Comparison of ENCODE assay signal across 7 cellular contexts in the genomic region with DNA sequence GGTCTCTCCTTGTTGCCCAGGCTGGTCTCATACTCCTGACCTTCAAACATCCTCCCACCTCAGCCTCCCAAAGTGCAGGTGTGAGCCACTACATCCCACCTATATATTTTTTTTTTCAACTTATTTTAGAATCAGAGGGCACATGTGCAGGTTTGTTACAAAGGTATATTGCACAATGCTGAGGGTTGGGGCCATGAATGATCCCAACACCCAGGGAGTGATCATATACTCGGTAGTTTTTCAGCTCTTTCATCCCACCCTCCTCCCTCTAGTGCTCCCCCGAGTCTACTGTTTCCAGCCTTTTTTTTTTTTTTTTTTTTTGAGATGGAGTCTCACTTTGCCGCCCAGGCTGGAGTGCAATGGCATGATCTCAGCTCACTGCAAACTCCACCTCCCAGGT. TPM values are rescaled to one million over a fixed set of nuclear protein-coding genes. Genes with fewer than 3 reads are reported as not detected.
"Had no signal": no experiment of that assay in that cellular context is flagged by ENCODE, and none has a peak within 500 bp of the region (broad histone marks: within the 10 kb centered on the region; RNA-seq: fewer than 3 reads in every experiment).

No MANE protein-coding gene starts in this region.

- DNase-seq: IMR-90, KBM-7, KG1 had no signal

- FAIRE-seq: HTR-8/SVneo had no signal

- H3K9ac ChIP-seq: KMS-11 had no signal

- H3K27ac ChIP-seq: HL-60 had no signal

RNA-seq across cellular contexts. Expression of a gene that starts 38.4 kb away (rescaled TPM):
- total RNA-seq: HT-29, IMR-90 had no signal
- polyA plus RNA-seq: IMR-90 had no signal
